11 cellular contexts compared by ENCODE assay signal in genomic region chr19:46950526-46951235, GRCh38.
DNase-seq lines count a peak whose midpoint lies in the region; ATAC-seq and TF ChIP-seq lines count a peak whose summit lies in the region.
"Had no signal": no experiment of that assay in that cellular context is flagged by ENCODE, and none has a peak within 500 bp of the region (broad histone marks: within the 10 kb centered on the region; RNA-seq: fewer than 3 reads in every experiment).

No MANE protein-coding gene starts in this region.

- H3K27me3 ChIP-seq in breast epithelium = no peaks in the 10 kb centered on the region

- DNase-seq in breast epithelium (ENCODE audit: low spot score in 2 of 2) (no peak), MCF 10A (ENCODE audit: unreplicated experiment) (no peak), NCI-H1092 treated with DMSO at 0.1 percent for 48 hours (lab: John Stamatoyannopoulos, UW) (no peak), GF-D8 (lab: John Stamatoyannopoulos, UW) (no peak)
- DNase-seq in activated CD8-positive, alpha-beta T cell treated with anti-CD3 and anti-CD28 coated beads, Interleukin-2, amount 10 ng/mL, durations not matched to agents 7 days and 5 days = no peak
- DNase-seq: activated naive CD4-positive, alpha-beta T cell treated with anti-CD3 and anti-CD28 coated beads, Interleukin-2, amount 50 U/mL, for 16 hours had no signal

- POLR2A ChIA-PET in MCF 10A (lab: Yijun Ruan, JAX) = interaction anchor here (0.7 to 1.6 kb wide), 9 partner anchors 9 to 162 kb away, joined by 3 to 7 read pairs (median 3); partner anchors contain the start of gene ZC3H4
- POLR2A ChIA-PET in activated CD8-positive, alpha-beta T cell treated with anti-CD3 and anti-CD28 coated beads, Interleukin-2, amount 10 ng/mL, durations not matched to agents 7 days and 5 days (lab: Charles Lee) = no interaction called here

- H3K27me3 Mint-ChIP-seq in MCF 10A (ENCODE audit: insufficient read depth, unreplicated experiment) = no peaks in the 10 kb centered on the region
- no peaks in the 10 kb centered on the region for H3K27me3 Mint-ChIP-seq in activated CD8-positive, alpha-beta T cell treated with anti-CD3 and anti-CD28 coated beads, Interleukin-2, amount 10 ng/mL, durations not matched to agents 7 days and 5 days (ENCODE audit: low read depth)

- H3K4me3 ChIP-seq in breast epithelium (no peak overlapping the region), mesodermal cell (ENCODE audit: extremely low read depth, insufficient read depth, low read length, poor library complexity, severe bottlenecking) (no peak overlapping the region)

- intact Hi-C loops in breast epithelium (cut with DNase I; ENCODE audit: low total_unique reads) (loop anchor here (10.0 kb wide), 1 partner anchor 1706 kb away; the partner anchor contains the start of gene EXOC3L2), MCF 10A (cut with micrococcal nuclease) (no loop called here)

- CTCF ChIA-PET in MCF 10A (lab: Yijun Ruan, JAX) = interaction anchor here (0.6 to 2.0 kb wide), 3 partner anchors 40 to 365 kb away, joined by 3 to 4 read pairs (median 3); no protein-coding TSS in a partner anchor
- CTCF ChIA-PET in activated CD8-positive, alpha-beta T cell treated with anti-CD3 and anti-CD28 coated beads, Interleukin-2, amount 10 ng/mL, durations not matched to agents 7 days and 5 days (lab: Charles Lee) = interaction anchor here (0.8 to 0.9 kb wide), 3 partner anchors 9 to 14 kb away, joined by 3 read pairs; no protein-coding TSS in a partner anchor

- ATAC-seq in activated CD8-positive, alpha-beta T cell treated with anti-CD3 and anti-CD28 coated beads, Interleukin-2, amount 10 ng/mL, durations not matched to agents 7 days and 5 days = no peak
- ATAC-seq in GM21390 (IDR thresholded peaks at IDR 0.05; ENCODE audit: unreplicated experiment) (no peak), GM18870 (IDR thresholded peaks at IDR 0.05; ENCODE audit: unreplicated experiment) (no peak)

- peaks cover 25% of the 10 kb centered on the region for H3K4me1 Mint-ChIP-seq in MCF 10A (ENCODE audit: insufficient read depth, unreplicated experiment)
- peaks cover 58% of the 10 kb centered on the region for H3K4me1 Mint-ChIP-seq in activated CD8-positive, alpha-beta T cell treated with anti-CD3 and anti-CD28 coated beads, Interleukin-2, amount 10 ng/mL, durations not matched to agents 7 days and 5 days (ENCODE audit: low read depth)

- peaks cover 36% of the 10 kb centered on the region for H3K36me3 Mint-ChIP-seq in MCF 10A (ENCODE audit: insufficient read depth, unreplicated experiment)
- peaks cover 32% of the 10 kb centered on the region for H3K36me3 Mint-ChIP-seq in activated CD8-positive, alpha-beta T cell treated with anti-CD3 and anti-CD28 coated beads, Interleukin-2, amount 10 ng/mL, durations not matched to agents 7 days and 5 days (ENCODE audit: low read depth)

- H3K36me3 ChIP-seq in breast epithelium (no peaks in the 10 kb centered on the region), mesodermal cell (ENCODE audit: control insufficient read depth, insufficient read depth, low read length) (peaks cover 57% of the 10 kb centered on the region)

- 89 to 95% methylated on average over 7 to 8 of the region's 9 CpGs for WGBS in mesodermal cell (ENCODE audit: insufficient coverage in 2 of 2), 2 experiments

- H3K27ac ChIP-seq in breast epithelium (peak overlapping the region; percentile 8 to 38), mesodermal cell (ENCODE audit: low read depth, low read length, severe bottlenecking) (peak overlapping the region; percentile 8)
- H3K27ac ChIP-seq: parathyroid adenoma had no signal

- no TSS peak for BruUV-seq in MCF 10A (replicated peaks; lab: Mats Ljungman, UMichigan)

- no peak for TF ChIP-seq POLR2A in breast epithelium (IDR thresholded peaks at IDR 0.05)

- no peaks in the 10 kb centered on the region for H3K9me3 Mint-ChIP-seq in MCF 10A (ENCODE audit: unreplicated experiment)
- H3K9me3 Mint-ChIP-seq in activated CD8-positive, alpha-beta T cell treated with anti-CD3 and anti-CD28 coated beads, Interleukin-2, amount 10 ng/mL, durations not matched to agents 7 days and 5 days (ENCODE audit: insufficient read depth) = no peaks in the 10 kb centered on the region

- H3K27ac Mint-ChIP-seq in MCF 10A (ENCODE audit: low read depth, unreplicated experiment) = no peak overlapping the region
- peak overlapping the region; percentile 2 for H3K27ac Mint-ChIP-seq in activated CD8-positive, alpha-beta T cell treated with anti-CD3 and anti-CD28 coated beads, Interleukin-2, amount 10 ng/mL, durations not matched to agents 7 days and 5 days

- H3K9me3 ChIP-seq in breast epithelium (no peaks in the 10 kb centered on the region), mesodermal cell (ENCODE audit: control insufficient read depth, low read length) (no peaks in the 10 kb centered on the region)

- H3K4me1 ChIP-seq in breast epithelium (peaks cover 0 to 23% of the 10 kb centered on the region in 2 donors), mesodermal cell (ENCODE audit: control insufficient read depth, insufficient read depth, low read length, poor library complexity, severe bottlenecking) (peaks cover 31% of the 10 kb centered on the region)

- no peak for TF ChIP-seq CTCF in breast epithelium (IDR thresholded peaks at IDR 0.05)
- no peak for TF ChIP-seq CTCF in MCF 10A (IDR thresholded peaks at IDR 0.05; ENCODE audit: unreplicated experiment)

- no peak overlapping the region for H3K4me3 Mint-ChIP-seq in MCF 10A (ENCODE audit: unreplicated experiment)
- no peak overlapping the region for H3K4me3 Mint-ChIP-seq in activated CD8-positive, alpha-beta T cell treated with anti-CD3 and anti-CD28 coated beads, Interleukin-2, amount 10 ng/mL, durations not matched to agents 7 days and 5 days
- H3K4me3 Mint-ChIP-seq: CD14-positive monocyte had no signal
